ENCODE assay signal across 8 cellular contexts in the genomic region with DNA sequence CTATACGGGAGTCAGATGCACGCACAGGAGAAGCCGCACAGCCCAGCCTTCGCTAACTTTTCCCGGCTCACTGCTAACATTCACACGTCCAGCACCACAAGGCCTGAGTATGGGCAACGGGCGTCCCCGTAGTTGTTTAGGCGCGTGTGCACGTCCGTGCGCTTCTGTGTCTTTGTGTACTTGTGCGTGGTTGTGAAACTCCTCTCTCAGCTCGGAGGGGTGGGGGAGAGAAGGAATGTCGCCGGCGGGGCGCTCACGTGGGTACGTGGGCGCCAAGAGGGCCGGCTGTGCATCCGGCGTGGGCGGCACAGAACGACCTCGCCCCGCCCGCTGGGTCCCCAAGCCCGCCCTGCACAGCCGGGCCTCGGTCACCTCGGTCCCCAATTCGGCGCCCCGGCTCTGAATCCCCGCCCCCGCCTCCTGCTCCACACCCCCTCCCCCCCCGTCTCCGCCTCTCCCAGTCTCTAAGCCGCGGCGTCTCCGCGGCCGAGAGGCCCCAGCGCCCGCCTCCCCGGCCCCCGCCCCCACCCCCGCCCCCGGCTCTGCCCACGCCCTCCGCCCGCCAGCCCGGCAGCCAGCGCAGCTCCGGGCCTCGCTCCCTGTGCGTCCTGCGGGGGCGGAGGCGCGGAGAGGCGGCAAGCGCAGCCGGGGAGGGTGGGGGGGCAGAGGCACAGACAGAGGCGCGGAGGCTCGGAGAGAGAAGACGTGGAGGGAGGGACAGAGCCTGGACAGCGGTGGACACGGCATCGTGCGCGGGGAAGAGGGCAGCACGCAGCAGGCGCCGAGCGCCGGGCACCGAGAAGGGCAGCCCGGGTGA. TPM values are rescaled to one million over a fixed set of nuclear protein-coding genes. Genes with fewer than 3 reads are reported as not detected.
DNase-seq lines count a peak whose midpoint lies in the region; ATAC-seq and TF ChIP-seq lines count a peak whose summit lies in the region.

A gene with protein sequence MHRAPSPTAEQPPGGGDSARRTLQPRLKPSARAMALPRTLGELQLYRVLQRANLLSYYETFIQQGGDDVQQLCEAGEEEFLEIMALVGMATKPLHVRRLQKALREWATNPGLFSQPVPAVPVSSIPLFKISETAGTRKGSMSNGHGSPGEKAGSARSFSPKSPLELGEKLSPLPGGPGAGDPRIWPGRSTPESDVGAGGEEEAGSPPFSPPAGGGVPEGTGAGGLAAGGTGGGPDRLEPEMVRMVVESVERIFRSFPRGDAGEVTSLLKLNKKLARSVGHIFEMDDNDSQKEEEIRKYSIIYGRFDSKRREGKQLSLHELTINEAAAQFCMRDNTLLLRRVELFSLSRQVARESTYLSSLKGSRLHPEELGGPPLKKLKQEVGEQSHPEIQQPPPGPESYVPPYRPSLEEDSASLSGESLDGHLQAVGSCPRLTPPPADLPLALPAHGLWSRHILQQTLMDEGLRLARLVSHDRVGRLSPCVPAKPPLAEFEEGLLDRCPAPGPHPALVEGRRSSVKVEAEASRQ (plus strand): TSS at position 673 of the 817 bp plus-strand sequence. CDS start 158 bp downstream, outside the sequence.

- H3K9me3 ChIP-seq in esophagus (ENCODE audit: control insufficient read depth in 2 of 2, insufficient read depth in 1 of 2, low read depth in 1 of 2, low read length in 1 of 2) (no peaks in the 10 kb centered on the region), muscle layer of colon (ENCODE audit: low read length) (no peaks in the 10 kb centered on the region)

- H3K4me1 ChIP-seq in esophagus (ENCODE audit: control insufficient read depth in 2 of 2, insufficient read depth in 2 of 2, low read length in 1 of 2) (peaks cover 3 to 19% of the 10 kb centered on the region in 2 donors), muscle layer of colon (ENCODE audit: insufficient read depth, low read length) (peaks cover 48% of the 10 kb centered on the region)

- no peaks in the 10 kb centered on the region for H3K27me3 Mint-ChIP-seq in activated T-cell treated with anti-CD3 and anti-CD28 coated beads, Interleukin-2, amount 50 U/mL, for 24 hours

- TF ChIP-seq EP300 in Ishikawa (IDR thresholded peaks at IDR 0.05; ENCODE audit: borderline replicate concordance) = peak; percentile 52; the same call in 1 of the 2 replicates

- peak; percentile 74 for DNase-seq in DMS153 (lab: John Stamatoyannopoulos, UW)
- peak; percentile 87 for DNase-seq in activated T-cell treated with anti-CD3 and anti-CD28 coated beads, Interleukin-2, amount 50 U/mL, for 24 hours
- peak; percentile 92 for DNase-seq in stimulated activated CD8-positive, alpha-beta memory T cell treated with anti-CD3 and anti-CD28 coated beads, Interleukin-4, amount 100 ng/mL, for 48 hours

- peak; percentile 52 for ATAC-seq in GM21576 (IDR thresholded peaks at IDR 0.05; ENCODE audit: unreplicated experiment)

- H3K9me3 Mint-ChIP-seq in activated T-cell treated with anti-CD3 and anti-CD28 coated beads, Interleukin-2, amount 50 U/mL, for 24 hours = no peaks in the 10 kb centered on the region

- H3K4me1 Mint-ChIP-seq in activated T-cell treated with anti-CD3 and anti-CD28 coated beads, Interleukin-2, amount 50 U/mL, for 24 hours (ENCODE audit: low read depth) = peaks cover 74% of the 10 kb centered on the region

- H3K36me3 Mint-ChIP-seq in activated T-cell treated with anti-CD3 and anti-CD28 coated beads, Interleukin-2, amount 50 U/mL, for 24 hours (ENCODE audit: low read depth) = peaks cover 54% of the 10 kb centered on the region

- H3K27me3 ChIP-seq in esophagus (ENCODE audit: control insufficient read depth in 1 of 2, insufficient read depth in 2 of 2, low read length in 2 of 2) (no peaks in the 10 kb centered on the region), muscle layer of colon (ENCODE audit: control insufficient read depth in 1 of 2, insufficient read depth in 2 of 2, low read length in 2 of 2) (no peaks in the 10 kb centered on the region)

- H3K9ac ChIP-seq in muscle layer of colon (ENCODE audit: low read length) = peak within 1 kb of the TSS; percentile 84

- TF ChIP-seq RAD21 in Ishikawa (IDR thresholded peaks at IDR 0.05; ENCODE audit: low read depth) = no peak

- H3K36me3 ChIP-seq in esophagus (ENCODE audit: control insufficient read depth in 2 of 2, insufficient read depth in 2 of 2, low read length in 1 of 2) (peaks cover 3 to 15% of the 10 kb centered on the region in 2 donors), muscle layer of colon (ENCODE audit: insufficient read depth, low read length) (peaks cover 26% of the 10 kb centered on the region)

- 1% methylated on average over 46 to 85 of the region's 85 CpGs for WGBS in esophagus, 2 donors

- peak within 1 kb of the TSS; percentile 91 for H3K4me3 Mint-ChIP-seq in activated T-cell treated with anti-CD3 and anti-CD28 coated beads, Interleukin-2, amount 50 U/mL, for 24 hours

- peak within 1 kb of the TSS; percentile 97 for H3K27ac Mint-ChIP-seq in activated T-cell treated with anti-CD3 and anti-CD28 coated beads, Interleukin-2, amount 50 U/mL, for 24 hours

- peak within 1 kb of the TSS; percentile 59 to 75 for H3K4me3 ChIP-seq in esophagus (ENCODE audit: low read depth in 1 of 2, low read length in 2 of 2)
- H3K4me3 ChIP-seq in muscle layer of colon (ENCODE audit: low read depth in 1 of 2, low read length in 2 of 2) = peak within 1 kb of the TSS; percentile 81 to 83

- H3K27ac ChIP-seq in esophagus (ENCODE audit: low read depth in 2 of 2, low read length in 1 of 2) (peak within 1 kb of the TSS; percentile 98 to 99), muscle layer of colon (ENCODE audit: low read depth, low read length) (peak within 1 kb of the TSS; percentile 100)

TF ChIP-seq in Ishikawa, 13 proteins besides CTCF, POLR2A, EP300 and RAD21 (continues in another document):
- TF ChIP-seq CEBPB (IDR thresholded peaks at IDR 0.05) = peak; percentile 95
- TF ChIP-seq ZBTB7A (IDR thresholded peaks at IDR 0.05; ENCODE audit: low read depth) = no peak
- TF ChIP-seq YY1 (IDR thresholded peaks at IDR 0.05; ENCODE audit: low read depth) = 0 out of 2 replicates have a peak, but pooled peaks have one; percentile 44
- TF ChIP-seq, protein P1, sequence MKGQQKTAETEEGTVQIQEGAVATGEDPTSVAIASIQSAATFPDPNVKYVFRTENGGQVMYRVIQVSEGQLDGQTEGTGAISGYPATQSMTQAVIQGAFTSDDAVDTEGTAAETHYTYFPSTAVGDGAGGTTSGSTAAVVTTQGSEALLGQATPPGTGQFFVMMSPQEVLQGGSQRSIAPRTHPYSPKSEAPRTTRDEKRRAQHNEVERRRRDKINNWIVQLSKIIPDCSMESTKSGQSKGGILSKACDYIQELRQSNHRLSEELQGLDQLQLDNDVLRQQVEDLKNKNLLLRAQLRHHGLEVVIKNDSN (IDR thresholded peaks at IDR 0.05) = peak; percentile 92
- no peak for TF ChIP-seq TCF12 (IDR thresholded peaks at IDR 0.05; ENCODE audit: low read depth)
- TF ChIP-seq FOXM1 (IDR thresholded peaks at IDR 0.05; ENCODE audit: borderline replicate concordance, low read depth) = no peak
- TF ChIP-seq, protein P2, sequence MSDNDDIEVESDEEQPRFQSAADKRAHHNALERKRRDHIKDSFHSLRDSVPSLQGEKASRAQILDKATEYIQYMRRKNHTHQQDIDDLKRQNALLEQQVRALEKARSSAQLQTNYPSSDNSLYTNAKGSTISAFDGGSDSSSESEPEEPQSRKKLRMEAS (IDR thresholded peaks at IDR 0.05) = peak; percentile 94
- TF ChIP-seq EGR1 (IDR thresholded peaks at IDR 0.05) = peak; percentile 98
- TF ChIP-seq TEAD4 (IDR thresholded peaks at IDR 0.05) = peak; percentile 88

TF ChIP-seq in PFSK-1, 5 proteins besides CTCF, POLR2A, EP300 and RAD21:
- TF ChIP-seq, protein P3, sequence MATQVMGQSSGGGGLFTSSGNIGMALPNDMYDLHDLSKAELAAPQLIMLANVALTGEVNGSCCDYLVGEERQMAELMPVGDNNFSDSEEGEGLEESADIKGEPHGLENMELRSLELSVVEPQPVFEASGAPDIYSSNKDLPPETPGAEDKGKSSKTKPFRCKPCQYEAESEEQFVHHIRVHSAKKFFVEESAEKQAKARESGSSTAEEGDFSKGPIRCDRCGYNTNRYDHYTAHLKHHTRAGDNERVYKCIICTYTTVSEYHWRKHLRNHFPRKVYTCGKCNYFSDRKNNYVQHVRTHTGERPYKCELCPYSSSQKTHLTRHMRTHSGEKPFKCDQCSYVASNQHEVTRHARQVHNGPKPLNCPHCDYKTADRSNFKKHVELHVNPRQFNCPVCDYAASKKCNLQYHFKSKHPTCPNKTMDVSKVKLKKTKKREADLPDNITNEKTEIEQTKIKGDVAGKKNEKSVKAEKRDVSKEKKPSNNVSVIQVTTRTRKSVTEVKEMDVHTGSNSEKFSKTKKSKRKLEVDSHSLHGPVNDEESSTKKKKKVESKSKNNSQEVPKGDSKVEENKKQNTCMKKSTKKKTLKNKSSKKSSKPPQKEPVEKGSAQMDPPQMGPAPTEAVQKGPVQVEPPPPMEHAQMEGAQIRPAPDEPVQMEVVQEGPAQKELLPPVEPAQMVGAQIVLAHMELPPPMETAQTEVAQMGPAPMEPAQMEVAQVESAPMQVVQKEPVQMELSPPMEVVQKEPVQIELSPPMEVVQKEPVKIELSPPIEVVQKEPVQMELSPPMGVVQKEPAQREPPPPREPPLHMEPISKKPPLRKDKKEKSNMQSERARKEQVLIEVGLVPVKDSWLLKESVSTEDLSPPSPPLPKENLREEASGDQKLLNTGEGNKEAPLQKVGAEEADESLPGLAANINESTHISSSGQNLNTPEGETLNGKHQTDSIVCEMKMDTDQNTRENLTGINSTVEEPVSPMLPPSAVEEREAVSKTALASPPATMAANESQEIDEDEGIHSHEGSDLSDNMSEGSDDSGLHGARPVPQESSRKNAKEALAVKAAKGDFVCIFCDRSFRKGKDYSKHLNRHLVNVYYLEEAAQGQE (IDR thresholded peaks at IDR 0.05; ENCODE audit: insufficient read depth in 1 of 2, low read depth in 2 of 2, low read length in 2 of 2) = 0 out of 4 replicates have a peak, but pooled peaks of 1 of the 2 experiments have one; percentile 3
- no peak for TF ChIP-seq FOXP2 (optimal IDR thresholded peaks at IDR 0.05; ENCODE audit: borderline replicate concordance, extremely low read depth, extremely low read length, insufficient read depth)
- TF ChIP-seq SIN3A (IDR thresholded peaks at IDR 0.05; ENCODE audit: borderline replicate concordance, insufficient read depth, low read length) = 0 out of 2 replicates have a peak, but pooled peaks have one; percentile 36
- TF ChIP-seq TAF1 (IDR thresholded peaks at IDR 0.05; ENCODE audit: borderline replicate concordance, insufficient read depth, low read length) = peak; percentile 51; the same call in 1 of the 2 replicates
- TF ChIP-seq POLR2AphosphoS5 (IDR thresholded peaks at IDR 0.05; ENCODE audit: low read depth, low read length) = peak; percentile 55; the same call in 1 of the 2 replicates
TF ChIP-seq in PFSK-1: peak in this region for 4.

RNA-seq across cellular contexts. Expression of the gene that starts here (rescaled TPM):
- polyA plus RNA-seq in PFSK-1 (2012; ENCODE audit: insufficient read length, low read depth) = 67.3 TPM
- 10 to 100 TPM; 11.6 to 19.3 TPM for polyA plus RNA-seq in esophagus

Comparison
In these comparisons a context has a peak if more than half of its experiments do, and no peak if none do; other contexts are left out.
1. Peak in every context shown above with its lines: DNase-seq, ATAC-seq, H3K4me3 ChIP-seq and H3K27ac ChIP-seq.